Comparison of ENCODE assay signal across 8 cellular contexts in genomic region chr11:124758355-124759267, GRCh38. TPM values are rescaled to one million over a fixed set of nuclear protein-coding genes. Genes with fewer than 3 reads are reported as not detected.
DNase-seq lines count a peak whose midpoint lies in the region; ATAC-seq and TF ChIP-seq lines count a peak whose summit lies in the region.

No MANE protein-coding gene starts in this region.

- H3K36me3 ChIP-seq in CD8-positive, alpha-beta T cell (ENCODE audit: insufficient read depth, low read length): no peaks in the 10 kb centered on the region
- H3K36me3 ChIP-seq in Peyer's patch (no peaks in the 10 kb centered on the region), neural progenitor cell (no peaks in the 10 kb centered on the region), transverse colon (no peaks in the 10 kb centered on the region)

- peak; percentile 72 for ATAC-seq in CD8-positive, alpha-beta T cell
- peak; percentile 59 for ATAC-seq in GM19351 (IDR thresholded peaks at IDR 0.05; ENCODE audit: unreplicated experiment)
- ATAC-seq in HG03442 (IDR thresholded peaks at IDR 0.05; ENCODE audit: unreplicated experiment): peak; percentile 56

- H3K4me2 ChIP-seq in neural progenitor cell: peak overlapping the region; percentile 84

- H3K27me3 ChIP-seq in CD8-positive, alpha-beta T cell (ENCODE audit: insufficient read depth, low read length): peaks cover 32% of the 10 kb centered on the region
- H3K27me3 ChIP-seq in Peyer's patch (peaks cover 0 to 31% of the 10 kb centered on the region in 2 donors), neural progenitor cell (peaks cover 84% of the 10 kb centered on the region), transverse colon (peaks cover 71% of the 10 kb centered on the region)

- intact Hi-C loops in CD8-positive, alpha-beta T cell (cut with DNase I, micrococcal nuclease): loop anchor here in 1 of 2 experiments (1.0 kb wide), 3 partner anchors 12 to 79 kb away; no protein-coding TSS in a partner anchor
- intact Hi-C loops in transverse colon (cut with DNase I; ENCODE audit: low total_unique reads): no loop called here

- in situ Hi-C loops in transverse colon (cut with MboI; ENCODE audit: low pct_ligation_motif_present in 1 of 4, low pct_unique_long_range_greater_than_20kb in 1 of 4, low sequenced_read_pairs in 3 of 4): loop anchor here in 1 of 4 donors (25.0 kb wide), 1 partner anchor 96 kb away; the partner anchor contains the start of genes SIAE and SPA17

- CTCF ChIA-PET in CD8-positive, alpha-beta T cell (lab: Charles Lee): interaction anchor here (1.1 to 2.7 kb wide), 9 partner anchors 10 to 118 kb away, joined by 3 to 17 read pairs (median 4); no protein-coding TSS in a partner anchor

- peaks cover 2% of the 10 kb centered on the region for H3K36me3 Mint-ChIP-seq in CD8-positive, alpha-beta T cell
- H3K36me3 Mint-ChIP-seq in neural progenitor cell: no peaks in the 10 kb centered on the region

- peak; percentile 81 for TF ChIP-seq CTCF in CD8-positive, alpha-beta T cell (IDR thresholded peaks at IDR 0.05)
- TF ChIP-seq CTCF in Peyer's patch (IDR thresholded peaks at IDR 0.05) (peak; percentile 47 to 84 (median 73)), foreskin fibroblast (IDR thresholded peaks at IDR 0.05; ENCODE audit: low read depth, low read length) (peak; percentile 61), neural progenitor cell (IDR thresholded peaks at IDR 0.05) (peak; percentile 79), transverse colon (IDR thresholded peaks at IDR 0.05) (peak; percentile 72 to 93 (median 83))

- no peaks in the 10 kb centered on the region for H3K79me2 ChIP-seq in neural progenitor cell (ENCODE audit: low read depth)

- peaks cover 40% of the 10 kb centered on the region for H3K27me3 Mint-ChIP-seq in CD8-positive, alpha-beta T cell (ENCODE audit: low read depth)
- peaks cover 63% of the 10 kb centered on the region for H3K27me3 Mint-ChIP-seq in neural progenitor cell (ENCODE audit: insufficient read depth, low read depth)

- H4K20me1 ChIP-seq in neural progenitor cell (ENCODE audit: low read depth): peaks cover 44% of the 10 kb centered on the region

- no peaks in the 10 kb centered on the region for H3K9me3 Mint-ChIP-seq in CD8-positive, alpha-beta T cell
- H3K9me3 Mint-ChIP-seq in neural progenitor cell: no peaks in the 10 kb centered on the region

- H3K4me3 Mint-ChIP-seq in CD8-positive, alpha-beta T cell: peak overlapping the region; percentile 58
- H3K4me3 Mint-ChIP-seq in neural progenitor cell: peak overlapping the region; percentile 84

- DNase-seq in CD8-positive, alpha-beta T cell: peak; percentile 42 to 74 (median 69)
- peak; percentile 79 to 92 (median 90) for DNase-seq in Peyer's patch
- DNase-seq in activated gamma-delta T cell treated with anti-CD3 and anti-CD28 coated beads, Interleukin-2, amount 50 U/mL, for 16 hours (ENCODE audit: low read depth): peak; percentile 36
- DNase-seq in foreskin fibroblast: peak; percentile 60 to 84
- peak; percentile 94 for DNase-seq in neural progenitor cell (ENCODE audit: low spot score)
- DNase-seq in transverse colon: peak; percentile 91

- 0 to 11% methylated on average over 15 to 46 of the region's 53 CpGs for WGBS in transverse colon (ENCODE audit: low coverage in 1 of 2), 2 donors

- H3K9me3 ChIP-seq in CD8-positive, alpha-beta T cell (ENCODE audit: low read length): no peaks in the 10 kb centered on the region
- H3K9me3 ChIP-seq in Peyer's patch: no peaks in the 10 kb centered on the region
- H3K9me3 ChIP-seq in neural progenitor cell (ENCODE audit: low read depth): no peaks in the 10 kb centered on the region
- no peaks in the 10 kb centered on the region for H3K9me3 ChIP-seq in transverse colon

- H3K4me1 ChIP-seq in CD8-positive, alpha-beta T cell (ENCODE audit: insufficient read depth, low read length): peaks cover 34% of the 10 kb centered on the region
- H3K4me1 ChIP-seq in Peyer's patch: peaks cover 6 to 42% (median 19%) of the 10 kb centered on the region in 4 donors
- H3K4me1 ChIP-seq in neural progenitor cell: peaks cover 36% of the 10 kb centered on the region
- peaks cover 10 to 48% (median 33%) of the 10 kb centered on the region in 4 donors for H3K4me1 ChIP-seq in transverse colon

- H3K4me3 ChIP-seq in CD8-positive, alpha-beta T cell (ENCODE audit: low read depth, low read length): peak overlapping the region; percentile 16
- peak overlapping the region in 3 of 4 donors; percentile 27 to 62 (median 49) for H3K4me3 ChIP-seq in Peyer's patch
- H3K4me3 ChIP-seq in foreskin fibroblast (ENCODE audit: low read depth in 1 of 2, low read length in 2 of 2): peak overlapping the region; percentile 42 to 51
- peak overlapping the region; percentile 44 for H3K4me3 ChIP-seq in neural progenitor cell
- H3K4me3 ChIP-seq in transverse colon: peak overlapping the region in 3 of 4 donors; percentile 3 to 46 (median 22)

- H3K27ac Mint-ChIP-seq in CD8-positive, alpha-beta T cell: no peak overlapping the region
- H3K27ac Mint-ChIP-seq in neural progenitor cell: no peak overlapping the region

- peaks cover 29% of the 10 kb centered on the region for H3F3A ChIP-seq in neural progenitor cell (ENCODE audit: low read depth)

- no peak overlapping the region for H3K27ac ChIP-seq in CD8-positive, alpha-beta T cell (ENCODE audit: low read depth, low read length)
- peak overlapping the region in 3 of 4 donors; percentile 10 to 66 (median 45) for H3K27ac ChIP-seq in Peyer's patch
- no peak overlapping the region for H3K27ac ChIP-seq in neural progenitor cell
- H3K27ac ChIP-seq in transverse colon: peak overlapping the region; percentile 38 to 61 (median 52)

- H2AFZ ChIP-seq in neural progenitor cell (replicated peaks): peak overlapping the region; percentile 80

- no peak for TF ChIP-seq EP300 in transverse colon (IDR thresholded peaks at IDR 0.05; ENCODE audit: low read depth)

- TF ChIP-seq POLR2A in Peyer's patch (IDR thresholded peaks at IDR 0.05): no peak
- no peak for TF ChIP-seq POLR2A in transverse colon (IDR thresholded peaks at IDR 0.05)

- POLR2A ChIA-PET in CD8-positive, alpha-beta T cell (lab: Charles Lee): interaction anchor here (0.7 to 1.9 kb wide), 4 partner anchors 12 to 118 kb away, joined by 3 to 9 read pairs (median 4); no protein-coding TSS in a partner anchor

- no peak overlapping the region for H3K9ac ChIP-seq in neural progenitor cell

- H3K4me1 Mint-ChIP-seq in CD8-positive, alpha-beta T cell (ENCODE audit: low read depth): peaks cover 33% of the 10 kb centered on the region
- peaks cover 46% of the 10 kb centered on the region for H3K4me1 Mint-ChIP-seq in neural progenitor cell

RNA-seq across cellular contexts. Expression of gene ESAM, which starts 3.5 kb away (rescaled TPM):
- total RNA-seq in CD8-positive, alpha-beta T cell: 1 to 10 TPM in 1 of 2 experiments, under 1 TPM in 1; 0.69 to 1.6 TPM
- total RNA-seq in Peyer's patch (10 to 100 TPM in 1 of 4 donors, 1 to 10 TPM in 3; 1.2 to 11.1 (median 6.6) TPM), neural progenitor cell (ENCODE audit: low replicate concordance) (0.26 and 0.81 TPM in 2 replicates), transverse colon (10 to 100 TPM in 1 of 4 donors, 1 to 10 TPM in 3; 5.8 to 10.1 (median 6.5) TPM)

RNA-seq across cellular contexts. Expression of gene VSIG2, which starts 6.6 kb away (rescaled TPM):
- total RNA-seq in CD8-positive, alpha-beta T cell: under 1 TPM; 0.58 to 0.65 TPM
- not detected for total RNA-seq in Peyer's patch
- not detected in 2 replicates for total RNA-seq in neural progenitor cell (ENCODE audit: low replicate concordance)
- 100 to 1,000 TPM in 3 of 4 donors, 10 to 100 TPM in 1; 91.3 to 160 (median 108) TPM for total RNA-seq in transverse colon

RNA-seq across cellular contexts. Expression of gene NRGN, which starts 18.9 kb away (rescaled TPM):
- under 1 TPM; 0.31 to 0.41 TPM for total RNA-seq in CD8-positive, alpha-beta T cell
- total RNA-seq in Peyer's patch: 10 to 100 TPM in 1 of 4 donors, under 1 TPM in 1, not detected in 2; 0.67 to 10.7 TPM
- total RNA-seq in neural progenitor cell (ENCODE audit: low replicate concordance): 0.39 and 7.5 TPM in 2 replicates
- 1 to 10 TPM in 1 of 4 donors, under 1 TPM in 1, not detected in 2; 0.96 to 1.5 TPM for total RNA-seq in transverse colon

RNA-seq across cellular contexts. Expression of gene MSANTD2, which starts 41.6 kb away (rescaled TPM):
- total RNA-seq in CD8-positive, alpha-beta T cell: 1 to 10 TPM; 4.3 to 4.5 TPM
- 10 to 100 TPM; 16.5 to 33.8 (median 17.3) TPM for total RNA-seq in Peyer's patch
- total RNA-seq in neural progenitor cell (ENCODE audit: low replicate concordance): 35.8 and 41.9 TPM in 2 replicates
- total RNA-seq in transverse colon: 10 to 100 TPM in 2 of 4 donors, 1 to 10 TPM in 2; 8.1 to 40.0 (median 15.1) TPM

Comparison
In these comparisons a context has a peak if more than half of its experiments do, and no peak if none do; other contexts are left out.
1. DNase-seq: peak in every context shown above with its lines; median percentile 94 in neural progenitor cell; 91 in transverse colon; 90 in Peyer's patch; 72 in foreskin fibroblast; 69 in CD8-positive, alpha-beta T cell; 36 in activated gamma-delta T cell treated with anti-CD3 and anti-CD28 coated beads, Interleukin-2, amount 50 U/mL, for 16 hours.
2. H3K27ac ChIP-seq: peak in Peyer's patch (3 of 4) and transverse colon (4 of 4); none in CD8-positive, alpha-beta T cell (single experiment) and neural progenitor cell (single experiment).
3. RNA of gene VSIG2, which starts 6.6 kb away (total RNA-seq): 91.3 to 160 TPM in transverse colon; 0.58 to 0.65 TPM in CD8-positive, alpha-beta T cell, not detected in Peyer's patch and not detected in neural progenitor cell; every median in the first group is over 10 times any median in the second.
4. Peak in every context shown above with its lines, with median percentiles within 50 percentile points of each other: ATAC-seq, H3K4me3 ChIP-seq and CTCF ChIP-seq.